ENCODE assay signal across 18 cellular contexts in the genomic region with DNA sequence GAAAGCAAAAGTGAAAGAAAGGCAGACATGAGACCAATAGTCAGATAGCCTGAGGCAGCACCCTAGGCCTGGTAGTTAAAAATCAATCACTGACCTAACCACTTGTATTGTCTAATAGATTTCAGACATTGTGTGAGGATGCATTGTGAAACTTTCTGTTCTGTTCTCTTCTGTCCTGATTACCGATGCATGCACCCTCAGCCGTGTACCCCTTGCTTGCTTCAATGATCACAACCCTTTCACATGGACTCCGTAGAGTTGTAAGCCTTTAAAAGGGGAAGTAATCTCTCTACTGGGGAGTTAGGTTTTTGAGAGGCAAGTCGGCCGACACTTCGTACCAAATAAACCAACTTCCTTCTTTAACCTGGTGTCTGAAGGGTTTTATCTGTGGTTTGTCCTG.
DNase-seq lines count a peak whose midpoint lies in the region; ATAC-seq and TF ChIP-seq lines count a peak whose summit lies in the region.
"Had no signal": no experiment of that assay in that cellular context is flagged by ENCODE, and none has a peak within 500 bp of the region (broad histone marks: within the 10 kb centered on the region; RNA-seq: fewer than 3 reads in every experiment).

No MANE protein-coding gene starts in this region.

- ATAC-seq in GM19043 (IDR thresholded peaks at IDR 0.05; ENCODE audit: low read depth, unreplicated experiment): peak; percentile 96
- peak; percentile 95 for ATAC-seq in HG02678 (IDR thresholded peaks at IDR 0.05; ENCODE audit: unreplicated experiment)
- peak; percentile 98 for ATAC-seq in HG03565 (IDR thresholded peaks at IDR 0.05; ENCODE audit: unreplicated experiment)
- peak; percentile 47 for ATAC-seq in left lobe of liver

- TF ChIP-seq POLR2A in adrenal gland (IDR thresholded peaks at IDR 0.05): no peak

- TF ChIP-seq CTCF in adrenal gland (IDR thresholded peaks at IDR 0.05): no peak

- DNase-seq in left lobe of liver (ENCODE audit: low spot score): no peak
- DNase-seq in OCI-M1 (lab: John Stamatoyannopoulos, UW): no peak
- no peak for DNase-seq in adrenal gland
- no peak for DNase-seq in NCI-H82 treated with DMSO at 0.1 percent for 48 hours (lab: John Stamatoyannopoulos, UW; ENCODE audit: unreplicated experiment)
- no peak for DNase-seq in midbrain (lab: John Stamatoyannopoulos, UW)
- DNase-seq: activated naive CD4-positive, alpha-beta T cell treated with anti-CD3 and anti-CD28 coated beads, Interleukin-2, amount 10 ng/mL, durations not matched to agents 7 days and 5 days; mammary epithelial cell; NCI-H2171; SK-N-SH; stimulated activated naive CD4-positive, alpha-beta T cell treated with Interleukin-2 at 50 U/mL for 16 hours; WERI-Rb-1 had no signal

- 81% methylated on average over 6 of the region's 6 CpGs; no CpG with 5 or more reads in 2 of the 4 donors for WGBS in adrenal gland, 4 donors

- no peaks in the 10 kb centered on the region for H3K4me1 ChIP-seq in adrenal gland (replicated peaks in 1 of 2)
- H3K4me1 ChIP-seq: BLaER1 treated with 17β-estradiol and CSF1 and Interleukin-3, amounts not matched to agents 10 nM and 100 nM; breast epithelium; neural progenitor cell; vagina had no signal

- H3K36me3 ChIP-seq in adrenal gland (replicated peaks in 1 of 2): no peaks in the 10 kb centered on the region
- H3K36me3 ChIP-seq: BLaER1 treated with 17β-estradiol and CSF1 and Interleukin-3, amounts not matched to agents 10 nM and 100 nM; breast epithelium; neural progenitor cell; vagina; WERI-Rb-1 had no signal

- no peaks in the 10 kb centered on the region for H3K9me3 ChIP-seq in adrenal gland (replicated peaks in 1 of 3)
- H3K9me3 ChIP-seq: BLaER1 treated with 17β-estradiol and CSF1 and Interleukin-3, amounts not matched to agents 10 nM and 100 nM; breast epithelium; SK-N-SH; vagina had no signal

- intact Hi-C loops in adrenal gland (cut with DNase I): no loop called here

- no peak overlapping the region for H3K4me3 ChIP-seq in adrenal gland
- H3K4me3 ChIP-seq: BLaER1 treated with 17β-estradiol and CSF1 and Interleukin-3, amounts not matched to agents 10 nM and 100 nM; breast epithelium; neural progenitor cell; vagina had no signal

- H3K27me3 ChIP-seq in adrenal gland: no peaks in the 10 kb centered on the region
- H3K27me3 ChIP-seq: BLaER1 treated with 17β-estradiol and CSF1 and Interleukin-3, amounts not matched to agents 10 nM and 100 nM; breast epithelium; neural progenitor cell; vagina had no signal

- H3K27ac ChIP-seq in adrenal gland: no peak overlapping the region
- H3K27ac ChIP-seq: BLaER1 treated with 17β-estradiol and CSF1 and Interleukin-3, amounts not matched to agents 10 nM and 100 nM; breast epithelium; neural progenitor cell; vagina; WERI-Rb-1 had no signal

Comparison
In these comparisons a context has a peak if more than half of its experiments do, and no peak if none do; other contexts are left out.
1. ATAC-seq: peak in every context shown above with its lines; median percentile 98 in HG03565; 96 in GM19043; 95 in HG02678; 47 in left lobe of liver.